In genomic region chr2:203535784-203536590, GRCh38 we compare ENCODE assay signal across 8 cellular contexts. TPM values are rescaled to one million over a fixed set of nuclear protein-coding genes. Genes with fewer than 3 reads are reported as not detected.
A peak's percentile ranks its signal among the peaks of the same experiment; 100 is the strongest.
DNase-seq lines count a peak whose midpoint lies in the region; ATAC-seq and TF ChIP-seq lines count a peak whose summit lies in the region.

No MANE protein-coding gene starts in this region.

- H3K4me3 ChIP-seq in BJ (ENCODE audit: low read depth, low read length) (peak overlapping the region; percentile 99), IMR-90 (ENCODE audit: insufficient read depth, low read depth, low read length) (peak overlapping the region; percentile 58), mesodermal cell (ENCODE audit: extremely low read depth, insufficient read depth, low read length, poor library complexity, severe bottlenecking) (peak overlapping the region; percentile 88)

- peak overlapping the region; percentile 94 for H3K4me2 ChIP-seq in IMR-90 (ENCODE audit: low read depth, low read length)

- no peaks in the 10 kb centered on the region for H3K9me1 ChIP-seq in IMR-90 (ENCODE audit: insufficient read depth, low read length)

- peak overlapping the region; percentile 94 for H2AK9ac ChIP-seq in IMR-90 (replicated peaks; ENCODE audit: low read depth, low read length, poor library complexity)

- TF ChIP-seq POLR2A in IMR-90 (IDR thresholded peaks at IDR 0.05; ENCODE audit: low read depth, low read length), result no peak

- no CpG with 5 or more reads among the region's 14 CpGs for WGBS in IMR-90 (ENCODE audit: extremely low coverage in 2 of 2, insufficient read length in 1 of 2), 2 experiments
- WGBS in mesodermal cell (ENCODE audit: insufficient coverage in 2 of 2), 2 experiments, result 2 to 28% methylated on average over 7 to 11 of the region's 14 CpGs

- peak overlapping the region; percentile 91 for H2BK120ac ChIP-seq in IMR-90 (ENCODE audit: low read depth, low read length)

- DNase-seq in BJ (ENCODE audit: low read depth) (no peak), IMR-90 (peak; percentile 35), cerebellum (ENCODE audit: low spot score) (peak; percentile 11), NCI-H187 treated with DMSO at 0.1 percent for 48 hours (lab: John Stamatoyannopoulos, UW) (no peak), NAMALWA (ENCODE audit: low spot score) (no peak)

- H3K4me1 ChIP-seq in IMR-90 (ENCODE audit: control insufficient read depth, insufficient read depth, low read length), result no peaks in the 10 kb centered on the region; the same call in 1 of the 2 replicates
- peaks cover 12% of the 10 kb centered on the region for H3K4me1 ChIP-seq in mesodermal cell (ENCODE audit: control insufficient read depth, insufficient read depth, low read length, poor library complexity, severe bottlenecking)

- H2AFZ ChIP-seq in IMR-90 (replicated peaks; ENCODE audit: low read length, poor library complexity), result peak overlapping the region; percentile 95

- TF ChIP-seq RAD21 in IMR-90 (IDR thresholded peaks at IDR 0.05; ENCODE audit: low read length), result no peak

- H2BK20ac ChIP-seq in IMR-90 (ENCODE audit: low read depth, low read length), result peak overlapping the region; percentile 87

- peaks cover 11% of the 10 kb centered on the region; the same call in 1 of the 2 replicates for H4K20me1 ChIP-seq in IMR-90 (ENCODE audit: insufficient read depth, low read length)

- H3K4ac ChIP-seq in IMR-90 (ENCODE audit: low read depth, low read length), result peak overlapping the region; percentile 95

- H3K9me3 ChIP-seq in IMR-90 (ENCODE audit: control insufficient read depth, insufficient read depth, low read length), result no peaks in the 10 kb centered on the region
- no peaks in the 10 kb centered on the region for H3K9me3 ChIP-seq in mesodermal cell (ENCODE audit: control insufficient read depth, low read length)

- H2AK5ac ChIP-seq in IMR-90 (ENCODE audit: low read depth, low read length), result peak overlapping the region; percentile 82

- H4K91ac ChIP-seq in IMR-90 (ENCODE audit: insufficient read depth, low read depth, low read length), result peak overlapping the region; percentile 90

- intact Hi-C loops in IMR-90 (cut with micrococcal nuclease), result loop anchor here (2.0 kb wide), 1 partner anchor 247 kb away; no protein-coding TSS in a partner anchor

- in situ Hi-C loops in IMR-90 (cut with MboI; ENCODE audit: low sequenced_read_pairs), result no loop called here

- H3K9ac ChIP-seq in IMR-90 (ENCODE audit: low read depth, low read length), result peak overlapping the region; percentile 85

- TSS peak; percentile 93 for BruUV-seq in IMR-90 (replicated peaks; lab: Mats Ljungman, UMichigan)

- CTCF ChIA-PET in BJ (lab: Yijun Ruan, JAX) (interaction anchor here (1.0 kb wide), 1 partner anchor 48 kb away, joined by 4 read pairs; no protein-coding TSS in a partner anchor), IMR-90 (lab: Yijun Ruan, JAX) (no interaction called here)

- TF ChIP-seq CTCF in BJ (IDR thresholded peaks at IDR 0.05; ENCODE audit: insufficient read depth, low read depth, low read length) (no peak), IMR-90 (conservative IDR thresholded peaks at IDR 0.05; ENCODE audit: low read depth, low read length) (no peak)

- peak overlapping the region; percentile 78 for H2BK5ac ChIP-seq in IMR-90 (ENCODE audit: low read depth, low read length, poor library complexity, severe bottlenecking)

- peak overlapping the region; percentile 16; the same call in 1 of the 3 replicates for H2BK15ac ChIP-seq in IMR-90 (ENCODE audit: low read depth, low read length)

- peak overlapping the region; percentile 93 for H4K5ac ChIP-seq in IMR-90 (ENCODE audit: low read depth, low read length)

- H3K23ac ChIP-seq in IMR-90 (ENCODE audit: low read depth, low read length), result peak overlapping the region; percentile 98

- H3K18ac ChIP-seq in IMR-90 (ENCODE audit: low read depth, low read length), result peak overlapping the region; percentile 90

- H3K14ac ChIP-seq in IMR-90 (replicated peaks; ENCODE audit: low read depth, low read length), result peak overlapping the region; percentile 96

- H3K56ac ChIP-seq in IMR-90 (ENCODE audit: extremely low read depth, insufficient read depth, low read length), result peak overlapping the region; percentile 94

- no peaks in the 10 kb centered on the region for H3K36me3 ChIP-seq in BJ (ENCODE audit: control insufficient read depth, insufficient read depth, low read length)
- no peaks in the 10 kb centered on the region for H3K36me3 ChIP-seq in IMR-90 (ENCODE audit: control insufficient read depth, insufficient read depth, low read length)
- no peaks in the 10 kb centered on the region for H3K36me3 ChIP-seq in mesodermal cell (ENCODE audit: control insufficient read depth, insufficient read depth, low read length)

- dilution Hi-C loops in IMR-90 (cut with HindIII; ENCODE audit: low sequenced_read_pairs, unreplicated experiment), result no loop called here

- H3K27ac ChIP-seq in IMR-90 (ENCODE audit: insufficient read depth, low read length) (peak overlapping the region; percentile 90), mesodermal cell (ENCODE audit: low read depth, low read length, severe bottlenecking) (peak overlapping the region; percentile 87)

- H3K27me3 ChIP-seq in BJ (ENCODE audit: control insufficient read depth, insufficient read depth, low read length) (no peaks in the 10 kb centered on the region), IMR-90 (ENCODE audit: control insufficient read depth, insufficient read depth, low read length) (no peaks in the 10 kb centered on the region)

- POLR2A ChIA-PET in BJ (lab: Charles Lee), result no interaction called here
- POLR2A ChIA-PET in IMR-90 (lab: Charles Lee; ENCODE audit: unreplicated experiment), result no interaction called here

- H4K8ac ChIP-seq in IMR-90 (ENCODE audit: low read depth in 2 of 2, low read length in 2 of 2), result peak overlapping the region; percentile 59 to 89

- H3K79me1 ChIP-seq in IMR-90 (ENCODE audit: low read depth in 1 of 2, low read length in 2 of 2), result peaks cover 9 to 25% of the 10 kb centered on the region in 2 experiments; a peak in 3 of 4 replicates

- ATAC-seq in IMR-90 (ENCODE audit: low read depth), result no peak
- ATAC-seq in GM21381 (IDR thresholded peaks at IDR 0.05; ENCODE audit: unreplicated experiment), result no peak
- no peak for ATAC-seq in HG03280 (IDR thresholded peaks at IDR 0.05; ENCODE audit: unreplicated experiment)

TF ChIP-seq in IMR-90, 13 proteins besides CTCF, POLR2A, EP300 and RAD21:
- TF ChIP-seq MXI1 (IDR thresholded peaks at IDR 0.05; ENCODE audit: borderline replicate concordance, low read depth, low read length) (no peak), RFX5 (IDR thresholded peaks at IDR 0.05; ENCODE audit: low read depth, low read length) (no peak), CEBPB (IDR thresholded peaks at IDR 0.05; ENCODE audit: low read depth, low read length) (no peak), FOS (IDR thresholded peaks at IDR 0.05; ENCODE audit: low read depth, low read length) (no peak), CHD1 (IDR thresholded peaks at IDR 0.05; ENCODE audit: low read depth, low read length) (no peak), RCOR1 (IDR thresholded peaks at IDR 0.05; ENCODE audit: insufficient replicate concordance, low read length) (no peak), MAFK (IDR thresholded peaks at IDR 0.05; ENCODE audit: low read depth, low read length) (no peak), NFE2L2 (IDR thresholded peaks at IDR 0.05; ENCODE audit: low read depth, low read length) (no peak), MAZ (IDR thresholded peaks at IDR 0.05; ENCODE audit: borderline replicate concordance, low read depth, low read length) (no peak), SMC3 (IDR thresholded peaks at IDR 0.05; ENCODE audit: low read depth, low read length) (no peak), ELK1 (IDR thresholded peaks at IDR 0.05; ENCODE audit: borderline replicate concordance, low read depth, low read length) (no peak), USF2 (IDR thresholded peaks at IDR 0.05; ENCODE audit: low read depth, low read length) (no peak), BHLHE40 (IDR thresholded peaks at IDR 0.05; ENCODE audit: low read depth, low read length) (no peak)

RNA-seq across cellular contexts. Expression of gene RAPH1, which starts 0.9 kb away (rescaled TPM):
- polyA plus RNA-seq in BJ (2011; rRNA removed) (3.3 and 5.6 TPM in 2 replicates), IMR-90 (2012; rRNA removed) (5.2 and 7.5 TPM in 2 replicates)
- 10.7 and 16.0 TPM in 2 replicates for polyA minus RNA-seq in BJ (2011; rRNA and poly(A)+ RNA removed)
- total RNA-seq in IMR-90 (2012; rRNA removed) (13.1 and 15.1 TPM in 2 replicates), cerebellum (51.0 TPM)
- 3.1 and 5.5 TPM in 2 replicates for polyA plus RNA-seq in IMR-90 (2012; cell fraction: cytosol; rRNA removed)
- 4.1 and 12.6 TPM in 2 replicates for polyA plus RNA-seq in IMR-90 (2012; cell fraction: nucleus; rRNA removed; ENCODE audit: low replicate concordance)
- 11.6 TPM for polyA plus RNA-seq in mesodermal cell (2013, experiment 1 of 2)
- polyA plus RNA-seq in mesodermal cell (2013, experiment 2 of 2), result 11.4 TPM

Comparison
In these comparisons a context has a peak if more than half of its experiments do, and no peak if none do; other contexts are left out.
1. DNase-seq: peak in IMR-90 (single experiment) and cerebellum (single experiment); none in BJ (single experiment), NCI-H187 treated with DMSO at 0.1 percent for 48 hours (single experiment) and NAMALWA (single experiment).
2. Peak in every context shown above with its lines, with median percentiles within 50 percentile points of each other: H3K4me3 ChIP-seq.